Comparison of ENCODE assay signal across 8 cellular contexts in the genomic region with DNA sequence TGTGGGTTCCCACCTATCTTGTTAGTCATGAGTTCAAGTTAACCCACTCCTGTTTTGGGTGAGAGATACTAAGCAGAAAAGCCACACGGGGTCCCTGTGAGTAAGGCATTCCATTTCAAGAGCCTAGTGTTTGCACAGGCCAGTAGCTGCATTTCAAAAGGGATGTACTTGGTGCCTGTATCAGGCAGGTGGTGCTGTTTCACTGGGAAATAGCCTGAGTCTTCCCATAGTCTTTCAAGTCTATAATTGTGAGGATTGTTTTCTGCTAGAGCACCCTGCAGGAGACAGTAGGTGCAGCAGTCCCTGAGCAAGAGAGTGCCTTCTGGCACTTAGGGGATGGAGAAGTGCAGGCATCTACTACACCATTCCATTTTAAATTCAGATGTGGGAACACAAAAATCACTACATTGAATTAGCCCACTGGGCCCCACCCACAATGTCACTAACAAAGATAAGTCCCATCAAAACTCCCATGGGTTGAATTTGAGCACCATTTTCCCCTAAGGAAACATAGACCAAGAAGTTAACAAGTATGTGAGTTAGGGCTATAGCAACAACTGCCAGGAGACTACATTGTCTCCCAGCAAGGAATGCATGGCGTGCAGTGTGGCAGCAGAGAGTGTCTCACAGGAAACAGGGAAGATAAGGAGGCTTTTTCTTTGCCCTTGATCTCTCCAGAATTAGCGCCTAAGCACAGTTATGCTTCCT.
DNase-seq lines count a peak whose midpoint lies in the region; ATAC-seq and TF ChIP-seq lines count a peak whose summit lies in the region.

No MANE protein-coding gene starts in this region.

- in situ Hi-C loops in ACHN (cut with HindIII; ENCODE audit: low pct_ligation_motif_present, low pct_unique_long_range_greater_than_20kb, low sequenced_read_pairs) = no loop called here

- H3K4me1 Mint-ChIP-seq in central memory CD8-positive, alpha-beta T cell = no peaks in the 10 kb centered on the region

- H3K27ac Mint-ChIP-seq in central memory CD8-positive, alpha-beta T cell (ENCODE audit: low read depth) = no peak overlapping the region

- peaks cover 22% of the 10 kb centered on the region for H3K27me3 Mint-ChIP-seq in central memory CD8-positive, alpha-beta T cell

- no peaks in the 10 kb centered on the region for H3K9me3 Mint-ChIP-seq in central memory CD8-positive, alpha-beta T cell

- peak; percentile 86 for ATAC-seq in HG02763 (IDR thresholded peaks at IDR 0.05; ENCODE audit: unreplicated experiment)
- ATAC-seq in central memory CD8-positive, alpha-beta T cell (replicated peaks; ENCODE audit: extremely low read depth, poor library complexity, severe bottlenecking) = peak; percentile 63

- TF ChIP-seq CTCF in GM12875 (IDR thresholded peaks at IDR 0.05; ENCODE audit: borderline replicate concordance, insufficient read depth, low read depth, low read length) = peak; percentile 64; the same call in 1 of the 2 replicates

- H3K4me3 Mint-ChIP-seq in central memory CD8-positive, alpha-beta T cell = no peak overlapping the region

- no peak overlapping the region for H3K4me3 ChIP-seq in GM12875 (ENCODE audit: low read depth, low read length)

- peaks cover 1% of the 10 kb centered on the region for H3K36me3 Mint-ChIP-seq in central memory CD8-positive, alpha-beta T cell (ENCODE audit: insufficient read depth)

- DNase-seq in ACHN (peak; percentile 80), NAMALWA (ENCODE audit: low spot score) (peak; percentile 79), SKM-1 treated with dmso at 0.1 percent for 144 hours (lab: John Stamatoyannopoulos, UW; ENCODE audit: unreplicated experiment) (peak; percentile 76), kidney tubule cell (ENCODE audit: low spot score) (peak; percentile 85)
- DNase-seq in central memory CD8-positive, alpha-beta T cell (ENCODE audit: low spot score in 2 of 2) = no peak
- DNase-seq in stimulated activated CD8-positive, alpha-beta memory T cell treated with anti-CD3 and anti-CD28 coated beads, Interleukin-4, amount 100 ng/mL, for 48 hours = peak; percentile 41

Comparison
In these comparisons a context has a peak if more than half of its experiments do, and no peak if none do; other contexts are left out.
1. DNase-seq: peak in ACHN (single experiment), NAMALWA (single experiment), SKM-1 treated with dmso at 0.1 percent for 144 hours (single experiment), kidney tubule cell (single experiment) and stimulated activated CD8-positive, alpha-beta memory T cell treated with anti-CD3 and anti-CD28 coated beads, Interleukin-4, amount 100 ng/mL, for 48 hours (single experiment); none in central memory CD8-positive, alpha-beta T cell (0 of 2).